14 cellular contexts compared by ENCODE assay signal in genomic region chr1:6545276-6545934, GRCh38. TPM values are rescaled to one million over a fixed set of nuclear protein-coding genes. Genes with fewer than 3 reads are reported as not detected.
DNase-seq lines count a peak whose midpoint lies in the region; ATAC-seq and TF ChIP-seq lines count a peak whose summit lies in the region.
"Had no signal": no experiment of that assay in that cellular context is flagged by ENCODE, and none has a peak within 500 bp of the region (broad histone marks: within the 10 kb centered on the region; RNA-seq: fewer than 3 reads in every experiment).

No MANE protein-coding gene starts in this region.

- DNase-seq in activated CD4-positive, alpha-beta T cell treated with anti-CD3 and anti-CD28 coated beads, Interleukin-2, amount 10 ng/mL, durations not matched to agents 7 days and 5 days = no peak
- DNase-seq in activated CD4-positive, alpha-beta T cell treated with anti-CD3 and anti-CD28 coated beads for 48 hours = no peak
- DNase-seq in HT1080 (ENCODE audit: low read depth) (peak; percentile 55), adrenal gland (peak in 4 of 7 donors; percentile 29 to 50 (median 36)), kidney tubule cell (ENCODE audit: low spot score) (peak; percentile 37), inferior parietal cortex (ENCODE audit: extremely low spot score) (no peak), amygdala (lab: John Stamatoyannopoulos, UW) (no peak)
- DNase-seq: DND-41, NCI-H345, T-helper 9 cell had no signal

- peaks cover 4 to 22% of the 10 kb centered on the region in 2 donors for H3K4me1 ChIP-seq in adrenal gland (replicated peaks in 1 of 2)
- H3K4me1 ChIP-seq: A549 had no signal

- POLR2A ChIA-PET in activated CD4-positive, alpha-beta T cell treated with anti-CD3 and anti-CD28 coated beads, Interleukin-2, amount 10 ng/mL, durations not matched to agents 7 days and 5 days (lab: Charles Lee) = no interaction called here

- H3K36me3 ChIP-seq in adrenal gland (replicated peaks in 1 of 2) = peaks cover 0 to 57% of the 10 kb centered on the region in 2 donors

- no peak for ATAC-seq in GM18502 (IDR thresholded peaks at IDR 0.05; ENCODE audit: poor library complexity, unreplicated experiment)
- ATAC-seq: A549 had no signal

- H3K27me3 ChIP-seq in adrenal gland = no peaks in the 10 kb centered on the region
- H3K27me3 ChIP-seq: right atrium auricular region, tibial nerve had no signal

- H3K27ac Mint-ChIP-seq in activated CD4-positive, alpha-beta T cell treated with anti-CD3 and anti-CD28 coated beads, Interleukin-2, amount 10 ng/mL, durations not matched to agents 7 days and 5 days = peak overlapping the region; percentile 90

- H3K9me3 ChIP-seq in adrenal gland (replicated peaks in 1 of 3) = no peaks in the 10 kb centered on the region
- H3K9me3 ChIP-seq: A549, right atrium auricular region, tibial nerve had no signal

- CTCF ChIA-PET in activated CD4-positive, alpha-beta T cell treated with anti-CD3 and anti-CD28 coated beads, Interleukin-2, amount 10 ng/mL, durations not matched to agents 7 days and 5 days (lab: Charles Lee) = interaction anchor here (1.2 kb wide), 1 partner anchor 8 kb away, joined by 3 read pairs; the partner anchor contains the start of gene NOL9

- H3K4me1 Mint-ChIP-seq in activated CD4-positive, alpha-beta T cell treated with anti-CD3 and anti-CD28 coated beads, Interleukin-2, amount 10 ng/mL, durations not matched to agents 7 days and 5 days = peaks cover 26% of the 10 kb centered on the region

- H3K9me3 Mint-ChIP-seq in activated CD4-positive, alpha-beta T cell treated with anti-CD3 and anti-CD28 coated beads, Interleukin-2, amount 10 ng/mL, durations not matched to agents 7 days and 5 days = no peaks in the 10 kb centered on the region

- H3K27ac ChIP-seq in adrenal gland = peak overlapping the region in 4 of 5 donors; percentile 20 to 84 (median 62)
- H3K27ac ChIP-seq: A549, right atrium auricular region had no signal

- TF ChIP-seq POLR2A in adrenal gland (IDR thresholded peaks at IDR 0.05) = no peak

- H3K36me3 Mint-ChIP-seq in activated CD4-positive, alpha-beta T cell treated with anti-CD3 and anti-CD28 coated beads, Interleukin-2, amount 10 ng/mL, durations not matched to agents 7 days and 5 days (ENCODE audit: low read depth) = peaks cover 62% of the 10 kb centered on the region

- H3K27me3 Mint-ChIP-seq in activated CD4-positive, alpha-beta T cell treated with anti-CD3 and anti-CD28 coated beads, Interleukin-2, amount 10 ng/mL, durations not matched to agents 7 days and 5 days = no peaks in the 10 kb centered on the region

- intact Hi-C loops in adrenal gland (cut with DNase I) = no loop called here

- H3K4me3 ChIP-seq in adrenal gland = no peak overlapping the region
- H3K4me3 ChIP-seq: A549, right atrium auricular region, tibial nerve had no signal

- no peak for TF ChIP-seq CTCF in adrenal gland (IDR thresholded peaks at IDR 0.05)

- peak overlapping the region; percentile 31 for H3K4me3 Mint-ChIP-seq in activated CD4-positive, alpha-beta T cell treated with anti-CD3 and anti-CD28 coated beads, Interleukin-2, amount 10 ng/mL, durations not matched to agents 7 days and 5 days

- WGBS in adrenal gland, 4 donors = 36 to 48% (median 46%) methylated on average over 9 of the region's 9 CpGs

RNA-seq across cellular contexts. Expression of gene NOL9, which starts 8.9 kb away (rescaled TPM):
- 10 to 100 TPM; 42.7 to 44.5 TPM for total RNA-seq in activated CD4-positive, alpha-beta T cell treated with anti-CD3 and anti-CD28 coated beads, Interleukin-2, amount 10 ng/mL, durations not matched to agents 7 days and 5 days
- total RNA-seq in HT1080 (2014; rRNA removed; shearing (Covaris generic)) = 35.5 and 44.3 TPM in 2 replicates
- 22.9 and 25.1 TPM in 2 replicates for polyA plus RNA-seq in HT1080 (2015; cell fraction: cytosol; rRNA removed)
- polyA plus RNA-seq in HT1080 (2015; cell fraction: nucleus; rRNA removed) = 62.7 and 66.0 TPM in 2 replicates
- 10 to 100 TPM; 10.3 to 39.7 (median 26.1) TPM for total RNA-seq in adrenal gland
- polyA plus RNA-seq in adrenal gland = 10 to 100 TPM in 1 of 3 donors, 1 to 10 TPM in 2; 5.9 to 14.3 (median 8.0) TPM

RNA-seq across cellular contexts. Expression of gene TAS1R1, which starts 9.7 kb away (rescaled TPM):
- total RNA-seq in activated CD4-positive, alpha-beta T cell treated with anti-CD3 and anti-CD28 coated beads, Interleukin-2, amount 10 ng/mL, durations not matched to agents 7 days and 5 days = not detected
- not detected in 2 replicates for total RNA-seq in HT1080 (2014; rRNA removed; shearing (Covaris generic))
- polyA plus RNA-seq in HT1080 (2015; cell fraction: cytosol; rRNA removed) = 0.14 TPM in 1 of 2 replicates, not detected in the other
- polyA plus RNA-seq in HT1080 (2015; cell fraction: nucleus; rRNA removed) = not detected in 2 replicates
- total RNA-seq in adrenal gland = under 1 TPM in 4 of 8 donors, not detected in 4; 0.11 to 0.83 (median 0.47) TPM
- polyA plus RNA-seq in adrenal gland = under 1 TPM; 0.27 to 0.40 (median 0.37) TPM
- total RNA-seq: right atrium auricular region had no signal
- polyA plus RNA-seq: A549 had no signal

RNA-seq across cellular contexts. Expression of gene ZBTB48, which starts 34.4 kb away (rescaled TPM):
- 10 to 100 TPM; 40.4 to 42.9 TPM for total RNA-seq in activated CD4-positive, alpha-beta T cell treated with anti-CD3 and anti-CD28 coated beads, Interleukin-2, amount 10 ng/mL, durations not matched to agents 7 days and 5 days
- 14.4 and 17.1 TPM in 2 replicates for total RNA-seq in HT1080 (2014; rRNA removed; shearing (Covaris generic))
- polyA plus RNA-seq in HT1080 (2015; cell fraction: cytosol; rRNA removed) = 11.0 and 12.6 TPM in 2 replicates
- 53.4 and 59.6 TPM in 2 replicates for polyA plus RNA-seq in HT1080 (2015; cell fraction: nucleus; rRNA removed)
- 10 to 100 TPM in 7 of 8 donors, 1 to 10 TPM in 1; 9.5 to 50.9 (median 26.3) TPM for total RNA-seq in adrenal gland
- 100 to 1,000 TPM in 2 of 3 donors, 1 to 10 TPM in 1; 6.8 to 245 (median 186) TPM for polyA plus RNA-seq in adrenal gland

RNA-seq across cellular contexts. Expression of gene PLEKHG5, which starts 53.9 kb away (rescaled TPM):
- total RNA-seq in activated CD4-positive, alpha-beta T cell treated with anti-CD3 and anti-CD28 coated beads, Interleukin-2, amount 10 ng/mL, durations not matched to agents 7 days and 5 days = 1 to 10 TPM; 1.3 to 1.8 TPM
- total RNA-seq in HT1080 (2014; rRNA removed; shearing (Covaris generic)) = 20.3 and 20.4 TPM in 2 replicates
- 16.7 and 19.8 TPM in 2 replicates for polyA plus RNA-seq in HT1080 (2015; cell fraction: cytosol; rRNA removed)
- polyA plus RNA-seq in HT1080 (2015; cell fraction: nucleus; rRNA removed) = 96.6 and 102 TPM in 2 replicates
- total RNA-seq in adrenal gland = 10 to 100 TPM; 14.0 to 29.2 (median 18.4) TPM
- 10 to 100 TPM in 2 of 3 donors, 1 to 10 TPM in 1; 2.0 to 96.3 (median 23.0) TPM for polyA plus RNA-seq in adrenal gland

RNA-seq across cellular contexts. Expression of gene KLHL21, which starts 57.3 kb away (rescaled TPM):
- total RNA-seq in activated CD4-positive, alpha-beta T cell treated with anti-CD3 and anti-CD28 coated beads, Interleukin-2, amount 10 ng/mL, durations not matched to agents 7 days and 5 days = 10 to 100 TPM; 17.3 to 20.0 TPM
- 32.0 and 34.4 TPM in 2 replicates for total RNA-seq in HT1080 (2014; rRNA removed; shearing (Covaris generic))
- polyA plus RNA-seq in HT1080 (2015; cell fraction: cytosol; rRNA removed) = 21.7 and 22.5 TPM in 2 replicates
- polyA plus RNA-seq in HT1080 (2015; cell fraction: nucleus; rRNA removed) = 37.9 and 38.0 TPM in 2 replicates
- 100 to 1,000 TPM in 2 of 8 donors, 10 to 100 TPM in 6; 34.2 to 108 (median 62.1) TPM for total RNA-seq in adrenal gland
- polyA plus RNA-seq in adrenal gland = 10 to 100 TPM; 11.7 to 19.1 (median 12.9) TPM

Comparison
In these comparisons a context has a peak if more than half of its experiments do, and no peak if none do; other contexts are left out.
1. DNase-seq: peak in HT1080 (single experiment), adrenal gland (4 of 7) and kidney tubule cell (single experiment); none in activated CD4-positive, alpha-beta T cell treated with anti-CD3 and anti-CD28 coated beads, Interleukin-2, amount 10 ng/mL, durations not matched to agents 7 days and 5 days (single experiment), activated CD4-positive, alpha-beta T cell treated with anti-CD3 and anti-CD28 coated beads for 48 hours (single experiment), inferior parietal cortex (single experiment) and amygdala (0 of 56).